Comparison of ENCODE assay signal across 15 cellular contexts in genomic region chr13:48153186-48153585, GRCh38.
"Had no signal": no experiment of that assay in that cellular context is flagged by ENCODE, and none has a peak within 500 bp of the region (broad histone marks: within the 10 kb centered on the region; RNA-seq: fewer than 3 reads in every experiment).

No MANE protein-coding gene starts in this region.

- H3K27ac ChIP-seq: esophagus muscularis mucosa, left lung, tibial artery, uterus had no signal

- H3K9me3 ChIP-seq: esophagus muscularis mucosa, left lung, tibial artery, uterus had no signal

- H3K4me3 Mint-ChIP-seq: stimulated activated naive B cell treated with anti-CD40 and anti-IgM and Interleukin-4, amounts not matched to agents 10 μg/mL and 1 μg/mL and 100 μg/mL, for 72 hours; WTC11 had no signal

- ATAC-seq: heart right ventricle; left lung; stimulated activated naive B cell treated with anti-CD40 and anti-IgM and Interleukin-4, amounts not matched to agents 10 μg/mL and 1 μg/mL and 100 μg/mL, for 72 hours; WTC11 had no signal

- DNase-seq: activated CD4-positive, alpha-beta T cell treated with anti-CD3 and anti-CD28 coated beads for 48 hours; activated CD8-positive, alpha-beta memory T cell treated with anti-CD3 and anti-CD28 coated beads for 24 hours; activated gamma-delta T cell treated with Interleukin-2 at 50 U/mL for 16 hours; effector CD8-positive, alpha-beta T cell; heart right ventricle; left lung; mammary epithelial cell; retina; stimulated activated naive B cell treated with anti-CD40 and anti-IgM and Interleukin-4, amounts not matched to agents 10 μg/mL and 1 μg/mL and 100 μg/mL, for 72 hours; substantia nigra; SW 1271; tibial artery; uterus had no signal

- H3K27ac Mint-ChIP-seq: stimulated activated naive B cell treated with anti-CD40 and anti-IgM and Interleukin-4, amounts not matched to agents 10 μg/mL and 1 μg/mL and 100 μg/mL, for 72 hours; WTC11 had no signal

- H3K27me3 ChIP-seq: esophagus muscularis mucosa, heart right ventricle, left lung, tibial artery, uterus had no signal

- H3K36me3 Mint-ChIP-seq: stimulated activated naive B cell treated with anti-CD40 and anti-IgM and Interleukin-4, amounts not matched to agents 10 μg/mL and 1 μg/mL and 100 μg/mL, for 72 hours; WTC11 had no signal
